Comparison of ENCODE assay signal across 14 cellular contexts in genomic region chr7:101170617-101171441, GRCh38. TPM values are rescaled to one million over a fixed set of nuclear protein-coding genes. Genes with fewer than 3 reads are reported as not detected.
DNase-seq lines count a peak whose midpoint lies in the region; ATAC-seq and TF ChIP-seq lines count a peak whose summit lies in the region.
"Had no signal": no experiment of that assay in that cellular context is flagged by ENCODE, and none has a peak within 500 bp of the region (broad histone marks: within the 10 kb centered on the region; RNA-seq: fewer than 3 reads in every experiment).

No MANE protein-coding gene starts in this region.

- DNase-seq in activated T-cell treated with anti-CD3 and anti-CD28 coated beads, Interleukin-2, amount 50 U/mL, for 4 hours, result no peak
- DNase-seq in activated T-cell treated with anti-CD3 and anti-CD28 coated beads, Interleukin-2, amount 50 U/mL, for 24 hours, result no peak
- DNase-seq in endodermal cell, result peak; percentile 51
- DNase-seq in stimulated activated CD8-positive, alpha-beta memory T cell treated with anti-CD3 and anti-CD28 coated beads, Interleukin-4, amount 100 ng/mL, for 48 hours, result peak; percentile 26
- no peak for DNase-seq in middle frontal gyrus (ENCODE audit: extremely low spot score, low spot score)
- DNase-seq in brain microvascular endothelial cell, result no peak
- DNase-seq: NCI-H2029, uterus had no signal

- peaks cover 3% of the 10 kb centered on the region for H3K4me1 ChIP-seq in endodermal cell (ENCODE audit: control insufficient read depth, insufficient read depth, low read length)

- no peak for ATAC-seq in activated T-cell treated with anti-CD3 and anti-CD28 coated beads, Interleukin-2, amount 50 U/mL, for 4 hours
- ATAC-seq in HG02798 (IDR thresholded peaks at IDR 0.05; ENCODE audit: poor library complexity, unreplicated experiment), result no peak
- ATAC-seq: activated CD4-positive, CD25-positive, alpha-beta regulatory T cell treated with anti-CD3 and anti-CD28 coated beads, Interleukin-2, amount 50 U/mL, for 24 hours had no signal

- no peaks in the 10 kb centered on the region for H3K9me3 Mint-ChIP-seq in activated T-cell treated with anti-CD3 and anti-CD28 coated beads, Interleukin-2, amount 50 U/mL, for 4 hours
- H3K9me3 Mint-ChIP-seq in activated T-cell treated with anti-CD3 and anti-CD28 coated beads, Interleukin-2, amount 50 U/mL, for 24 hours, result no peaks in the 10 kb centered on the region
- H3K9me3 Mint-ChIP-seq in IgD-negative memory B cell, result peaks cover 0 to 12% (median 0%) of the 10 kb centered on the region in 3 donors
- H3K9me3 Mint-ChIP-seq in endodermal cell, result peaks cover 2% of the 10 kb centered on the region

- H3K36me3 Mint-ChIP-seq in activated T-cell treated with anti-CD3 and anti-CD28 coated beads, Interleukin-2, amount 50 U/mL, for 4 hours (ENCODE audit: insufficient read depth), result no peaks in the 10 kb centered on the region
- H3K36me3 Mint-ChIP-seq in activated T-cell treated with anti-CD3 and anti-CD28 coated beads, Interleukin-2, amount 50 U/mL, for 24 hours (ENCODE audit: low read depth), result no peaks in the 10 kb centered on the region
- H3K36me3 Mint-ChIP-seq in IgD-negative memory B cell, result no peaks in the 10 kb centered on the region
- H3K36me3 Mint-ChIP-seq in endodermal cell (ENCODE audit: low read depth), result peaks cover 2% of the 10 kb centered on the region

- H3K36me3 ChIP-seq in endodermal cell (ENCODE audit: control insufficient read depth, insufficient read depth, low read length) (no peaks in the 10 kb centered on the region), brain microvascular endothelial cell (replicated peaks) (no peaks in the 10 kb centered on the region)
- H3K36me3 ChIP-seq: uterus had no signal

- WGBS in endodermal cell (ENCODE audit: insufficient coverage in 1 of 2, insufficient read length in 1 of 2), 2 experiments, result 9 to 11% methylated on average over 5 to 17 of the region's 17 CpGs

- no peak overlapping the region for H3K9ac ChIP-seq in endodermal cell (ENCODE audit: extremely low read depth, low read length, poor library complexity, severe bottlenecking)

- H3K27ac ChIP-seq in endodermal cell (ENCODE audit: low read depth, low read length) (no peak overlapping the region), brain microvascular endothelial cell (no peak overlapping the region)
- H3K27ac ChIP-seq: uterus had no signal

- no peak overlapping the region for H3K27ac Mint-ChIP-seq in activated T-cell treated with anti-CD3 and anti-CD28 coated beads, Interleukin-2, amount 50 U/mL, for 24 hours
- H3K27ac Mint-ChIP-seq in IgD-negative memory B cell, result peak overlapping the region; percentile 13 to 97 (median 77)
- H3K27ac Mint-ChIP-seq in endodermal cell, result no peak overlapping the region

- in situ Hi-C loops in brain microvascular endothelial cell (cut with HindIII; ENCODE audit: low pct_ligation_motif_present, low sequenced_read_pairs), result loop anchor here (25.0 kb wide), 1 partner anchor 116 kb away; no protein-coding TSS in a partner anchor

- TF ChIP-seq CTCF in endodermal cell (conservative IDR thresholded peaks at IDR 0.05) (no peak), brain microvascular endothelial cell (IDR thresholded peaks at IDR 0.05; ENCODE audit: low read depth, low read length, missing control alignments) (no peak)

- H3K27me3 ChIP-seq in endodermal cell (ENCODE audit: control insufficient read depth, insufficient read depth, low read length, poor library complexity, severe bottlenecking) (peaks cover 100% of the 10 kb centered on the region), brain microvascular endothelial cell (replicated peaks) (peaks cover 64% of the 10 kb centered on the region)

- H3K27me3 Mint-ChIP-seq in activated T-cell treated with anti-CD3 and anti-CD28 coated beads, Interleukin-2, amount 50 U/mL, for 4 hours (ENCODE audit: low read depth), result peaks cover 83% of the 10 kb centered on the region
- peaks cover 93% of the 10 kb centered on the region for H3K27me3 Mint-ChIP-seq in activated T-cell treated with anti-CD3 and anti-CD28 coated beads, Interleukin-2, amount 50 U/mL, for 24 hours
- peaks cover 80% of the 10 kb centered on the region for H3K27me3 Mint-ChIP-seq in IgD-negative memory B cell
- peaks cover 100% of the 10 kb centered on the region for H3K27me3 Mint-ChIP-seq in endodermal cell (ENCODE audit: insufficient read depth)

- peaks cover 66% of the 10 kb centered on the region for H3K4me1 Mint-ChIP-seq in activated T-cell treated with anti-CD3 and anti-CD28 coated beads, Interleukin-2, amount 50 U/mL, for 4 hours (ENCODE audit: low read depth)
- H3K4me1 Mint-ChIP-seq in activated T-cell treated with anti-CD3 and anti-CD28 coated beads, Interleukin-2, amount 50 U/mL, for 24 hours (ENCODE audit: low read depth), result peaks cover 72% of the 10 kb centered on the region
- peaks cover 20 to 27% (median 20%) of the 10 kb centered on the region in 3 donors for H3K4me1 Mint-ChIP-seq in IgD-negative memory B cell
- H3K4me1 Mint-ChIP-seq in endodermal cell, result peaks cover 21% of the 10 kb centered on the region

- H3K4me3 ChIP-seq in endodermal cell (ENCODE audit: low read length), result no peak overlapping the region
- no peak overlapping the region for H3K4me3 ChIP-seq in brain microvascular endothelial cell (ENCODE audit: low read depth, low read length)
- H3K4me3 ChIP-seq: uterus had no signal

- no peaks in the 10 kb centered on the region for H3K9me3 ChIP-seq in endodermal cell (ENCODE audit: control insufficient read depth, low read length)
- H3K9me3 ChIP-seq: uterus had no signal

- H3K4me3 Mint-ChIP-seq in activated T-cell treated with anti-CD3 and anti-CD28 coated beads, Interleukin-2, amount 50 U/mL, for 4 hours, result peak overlapping the region; percentile 37
- H3K4me3 Mint-ChIP-seq in activated T-cell treated with anti-CD3 and anti-CD28 coated beads, Interleukin-2, amount 50 U/mL, for 24 hours, result no peak overlapping the region
- H3K4me3 Mint-ChIP-seq in IgD-negative memory B cell (peak overlapping the region in 3 of 4 donors; percentile 1 to 89 (median 85)), endodermal cell (no peak overlapping the region)

RNA-seq across cellular contexts. Expression of gene VGF, which starts 5.5 kb away (rescaled TPM):
- not detected for total RNA-seq in activated T-cell treated with anti-CD3 and anti-CD28 coated beads, Interleukin-2, amount 50 U/mL, for 4 hours
- polyA plus RNA-seq in IgD-negative memory B cell, result not detected
- total RNA-seq in endodermal cell, result 1 to 10 TPM in 1 of 2 donors, not detected in 1; 2.8 TPM
- 2.1 TPM for polyA plus RNA-seq in endodermal cell (2013, experiment 1 of 2)
- 5.1 TPM for polyA plus RNA-seq in endodermal cell (2013, experiment 2 of 2)

RNA-seq across cellular contexts. Expression of gene NAT16, which starts 9.3 kb away (rescaled TPM):
- not detected for total RNA-seq in activated T-cell treated with anti-CD3 and anti-CD28 coated beads, Interleukin-2, amount 50 U/mL, for 4 hours
- polyA plus RNA-seq in IgD-negative memory B cell, result not detected
- total RNA-seq in endodermal cell, result under 1 TPM; 0.15 to 0.20 TPM
- 1.4 TPM for polyA plus RNA-seq in endodermal cell (2013, experiment 1 of 2)
- 0.95 TPM for polyA plus RNA-seq in endodermal cell (2013, experiment 2 of 2)
- total RNA-seq: G401, uterus had no signal
- polyA plus RNA-seq: keratinocyte had no signal

RNA-seq across cellular contexts. Expression of gene AP1S1, which starts 16.6 kb away (rescaled TPM):
- total RNA-seq in activated T-cell treated with anti-CD3 and anti-CD28 coated beads, Interleukin-2, amount 50 U/mL, for 4 hours, result 10 to 100 TPM; 27.6 to 32.9 (median 28.3) TPM
- polyA plus RNA-seq in IgD-negative memory B cell, result 8.3 TPM
- 10 to 100 TPM; 43.8 to 50.2 TPM for total RNA-seq in endodermal cell
- polyA plus RNA-seq in endodermal cell (2013, experiment 1 of 2), result 59.8 TPM
- polyA plus RNA-seq in endodermal cell (2013, experiment 2 of 2), result 59.3 TPM

RNA-seq across cellular contexts. Expression of gene MOGAT3, which starts 30.0 kb away (rescaled TPM):
- total RNA-seq in activated T-cell treated with anti-CD3 and anti-CD28 coated beads, Interleukin-2, amount 50 U/mL, for 4 hours, result not detected
- not detected for polyA plus RNA-seq in IgD-negative memory B cell
- 1 to 10 TPM in 1 of 2 donors, not detected in 1; 1.3 TPM for total RNA-seq in endodermal cell
- polyA plus RNA-seq in endodermal cell (2013, experiment 1 of 2), result not detected
- not detected for polyA plus RNA-seq in endodermal cell (2013, experiment 2 of 2)
- total RNA-seq: G401, SK-MEL-5, uterus had no signal
- polyA plus RNA-seq: keratinocyte had no signal

RNA-seq across cellular contexts. Expression of gene SERPINE1, which starts 43.9 kb away (rescaled TPM):
- total RNA-seq in activated T-cell treated with anti-CD3 and anti-CD28 coated beads, Interleukin-2, amount 50 U/mL, for 4 hours, result under 1 TPM; 0.18 to 0.46 (median 0.33) TPM
- polyA plus RNA-seq in IgD-negative memory B cell, result not detected
- total RNA-seq in endodermal cell, result 1 to 10 TPM in 1 of 2 donors, under 1 TPM in 1; 0.89 to 4.9 TPM
- polyA plus RNA-seq in endodermal cell (2013, experiment 1 of 2), result 6.6 TPM
- polyA plus RNA-seq in endodermal cell (2013, experiment 2 of 2), result 8.2 TPM
- total RNA-seq: SK-MEL-5 had no signal

Comparison
In these comparisons a context has a peak if more than half of its experiments do, and no peak if none do; other contexts are left out.
1. H3K4me3 Mint-ChIP-seq: peak in activated T-cell treated with anti-CD3 and anti-CD28 coated beads, Interleukin-2, amount 50 U/mL, for 4 hours (single experiment) and IgD-negative memory B cell (3 of 4); none in activated T-cell treated with anti-CD3 and anti-CD28 coated beads, Interleukin-2, amount 50 U/mL, for 24 hours (single experiment) and endodermal cell (single experiment).
2. DNase-seq: peak in endodermal cell (single experiment) and stimulated activated CD8-positive, alpha-beta memory T cell treated with anti-CD3 and anti-CD28 coated beads, Interleukin-4, amount 100 ng/mL, for 48 hours (single experiment); none in activated T-cell treated with anti-CD3 and anti-CD28 coated beads, Interleukin-2, amount 50 U/mL, for 4 hours (single experiment), activated T-cell treated with anti-CD3 and anti-CD28 coated beads, Interleukin-2, amount 50 U/mL, for 24 hours (single experiment), middle frontal gyrus (single experiment) and brain microvascular endothelial cell (single experiment).
3. H3K27ac Mint-ChIP-seq: peak in IgD-negative memory B cell (3 of 3); none in activated T-cell treated with anti-CD3 and anti-CD28 coated beads, Interleukin-2, amount 50 U/mL, for 24 hours (single experiment) and endodermal cell (single experiment).